8 cellular contexts compared by ENCODE assay signal in genomic region chr17:16215002-16215272, GRCh38. TPM values are rescaled to one million over a fixed set of nuclear protein-coding genes. Genes with fewer than 3 reads are reported as not detected.
DNase-seq lines count a peak whose midpoint lies in the region; ATAC-seq and TF ChIP-seq lines count a peak whose summit lies in the region.

No MANE protein-coding gene starts in this region.

- H3K27ac ChIP-seq in cingulate gyrus (ENCODE audit: low read depth, low read length): peak overlapping the region; percentile 60

- WGBS in lower leg skin, 2 donors: 0 to 1% methylated on average over 20 to 23 of the region's 27 CpGs

- TF ChIP-seq CTCF in lower leg skin (IDR thresholded peaks at IDR 0.05): no peak

- no peak for TF ChIP-seq POLR2A in lower leg skin (IDR thresholded peaks at IDR 0.05)

- intact Hi-C loops in lower leg skin (cut with DNase I; ENCODE audit: low total_unique reads): no loop called here

- H3K4me3 ChIP-seq in lower leg skin (ENCODE audit: low read depth, poor library complexity, severe bottlenecking): peak overlapping the region; percentile 98

- DNase-seq in CD1c-positive myeloid dendritic cell (ENCODE audit: extremely low spot score) (peak; percentile 40), T follicular helper cell (ENCODE audit: low read depth) (peak; percentile 6), lower leg skin (ENCODE audit: low spot score in 2 of 2) (peak; percentile 31 to 90), middle frontal gyrus (ENCODE audit: extremely low spot score, low spot score) (no peak)
- DNase-seq in stimulated activated naive CD8-positive, alpha-beta T cell treated with anti-CD3 and anti-CD28 coated beads, Interleukin-15, Interleukin-2, amounts not matched to agents 100 U/mL and 50 U/mL, for 24 hours: peak; percentile 56

- ATAC-seq in GM19328 (IDR thresholded peaks at IDR 0.05; ENCODE audit: unreplicated experiment) (peak; percentile 38), HG03378 (IDR thresholded peaks at IDR 0.05; ENCODE audit: unreplicated experiment) (peak; percentile 32)
- ATAC-seq in stimulated activated naive CD8-positive, alpha-beta T cell treated with anti-CD3 and anti-CD28 coated beads, Interleukin-15, Interleukin-2, amounts not matched to agents 100 U/mL and 50 U/mL, for 24 hours: peak; percentile 44

RNA-seq across cellular contexts. Expression of gene NCOR1, which starts 0.4 kb away (rescaled TPM):
- 100 to 1,000 TPM in 3 of 4 donors, 10 to 100 TPM in 1; 84.2 to 161 (median 115) TPM for total RNA-seq in lower leg skin

RNA-seq across cellular contexts. Expression of gene PIGL, which starts 2.1 kb away (rescaled TPM):
- total RNA-seq in lower leg skin: 10 to 100 TPM; 25.5 to 93.4 (median 40.7) TPM
